In the genomic region with DNA sequence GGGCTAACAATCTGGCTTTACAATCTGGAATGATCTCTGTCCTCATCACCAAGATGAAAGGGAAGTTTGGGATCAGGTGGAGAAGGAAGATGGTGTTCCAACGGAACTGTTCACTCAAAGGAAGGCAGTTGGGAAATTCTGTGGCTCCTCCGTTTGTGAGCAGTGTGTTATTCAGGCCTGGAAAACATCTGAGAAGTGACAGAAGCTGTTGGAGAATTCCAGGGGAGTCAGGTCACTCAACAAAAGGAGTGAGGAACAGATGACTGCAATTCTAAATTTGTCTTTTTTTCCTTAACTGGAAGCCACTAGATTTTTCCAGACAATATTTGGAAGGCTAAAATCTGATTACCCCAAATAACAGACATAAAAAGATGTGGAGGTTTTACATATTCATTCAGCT, we compare ENCODE assay signal across 15 cellular contexts.
DNase-seq lines count a peak whose midpoint lies in the region; ATAC-seq and TF ChIP-seq lines count a peak whose summit lies in the region.
"Had no signal": no experiment of that assay in that cellular context is flagged by ENCODE, and none has a peak within 500 bp of the region (broad histone marks: within the 10 kb centered on the region; RNA-seq: fewer than 3 reads in every experiment).

No MANE protein-coding gene starts in this region.

- H3K9me3 Mint-ChIP-seq in activated naive CD8-positive, alpha-beta T cell (ENCODE audit: low read depth), result peaks cover 11% of the 10 kb centered on the region
- H3K9me3 Mint-ChIP-seq in activated naive CD8-positive, alpha-beta T cell treated with anti-CD3 and anti-CD28 coated beads, Interleukin-2, amount 50 U/mL, for 24 hours, result peaks cover 9% of the 10 kb centered on the region

- H3K27ac ChIP-seq in esophagus squamous epithelium (peak overlapping the region in 3 of 4 donors; percentile 34 to 71 (median 53)), uterus (peak overlapping the region; percentile 89 to 93)
- H3K27ac ChIP-seq: A549 had no signal

- H3K4me3 ChIP-seq in esophagus squamous epithelium (no peak overlapping the region), uterus (no peak overlapping the region)
- H3K4me3 ChIP-seq: A549, pancreas had no signal

- H3K4me1 ChIP-seq in esophagus squamous epithelium (peaks cover 0 to 4% (median 0%) of the 10 kb centered on the region in 3 donors), uterus (peaks cover 0 to 10% of the 10 kb centered on the region in 2 donors)
- H3K4me1 ChIP-seq: A549 had no signal

- intact Hi-C loops in esophagus squamous epithelium (cut with DNase I), result no loop called here
- intact Hi-C loops in uterus (cut with DNase I; ENCODE audit: low total_unique reads), result no loop called here

- H3K27me3 ChIP-seq in esophagus squamous epithelium (peaks cover 0 to 3% (median 0%) of the 10 kb centered on the region in 4 donors), uterus (no peaks in the 10 kb centered on the region)
- H3K27me3 ChIP-seq: pancreas had no signal

- H3K4me1 Mint-ChIP-seq in activated naive CD8-positive, alpha-beta T cell (ENCODE audit: low read depth), result peaks cover 75% of the 10 kb centered on the region
- H3K4me1 Mint-ChIP-seq in activated naive CD8-positive, alpha-beta T cell treated with anti-CD3 and anti-CD28 coated beads, Interleukin-2, amount 50 U/mL, for 24 hours, result peaks cover 58% of the 10 kb centered on the region

- H3K4me3 Mint-ChIP-seq in activated naive CD8-positive, alpha-beta T cell, result no peak overlapping the region
- H3K4me3 Mint-ChIP-seq in activated naive CD8-positive, alpha-beta T cell treated with anti-CD3 and anti-CD28 coated beads, Interleukin-2, amount 50 U/mL, for 24 hours, result no peak overlapping the region

- no peak for DNase-seq in activated naive CD8-positive, alpha-beta T cell treated with anti-CD3 and anti-CD28 coated beads, Interleukin-2, amount 50 U/mL, for 24 hours
- DNase-seq in esophagus squamous epithelium (lab: John Stamatoyannopoulos, UW) (no peak), mucosa of gallbladder (ENCODE audit: low spot score) (peak; percentile 56), uterus (peak; percentile 59 to 84)
- DNase-seq: cortex of kidney, DND-41, Karpas-422, NCI-H2107, pancreas had no signal

- peak overlapping the region; percentile 84 for H3K27ac Mint-ChIP-seq in activated naive CD8-positive, alpha-beta T cell
- no peak overlapping the region for H3K27ac Mint-ChIP-seq in activated naive CD8-positive, alpha-beta T cell treated with anti-CD3 and anti-CD28 coated beads, Interleukin-2, amount 50 U/mL, for 24 hours

- no peak for TF ChIP-seq POLR2A in esophagus squamous epithelium (IDR thresholded peaks at IDR 0.05)
- TF ChIP-seq POLR2A in uterus (IDR thresholded peaks at IDR 0.05), result no peak

- H3K27me3 Mint-ChIP-seq in activated naive CD8-positive, alpha-beta T cell, result no peaks in the 10 kb centered on the region
- H3K27me3 Mint-ChIP-seq in activated naive CD8-positive, alpha-beta T cell treated with anti-CD3 and anti-CD28 coated beads, Interleukin-2, amount 50 U/mL, for 24 hours, result no peaks in the 10 kb centered on the region

- peaks cover 8% of the 10 kb centered on the region for H3K36me3 Mint-ChIP-seq in activated naive CD8-positive, alpha-beta T cell
- no peaks in the 10 kb centered on the region for H3K36me3 Mint-ChIP-seq in activated naive CD8-positive, alpha-beta T cell treated with anti-CD3 and anti-CD28 coated beads, Interleukin-2, amount 50 U/mL, for 24 hours (ENCODE audit: low read depth)

- H3K36me3 ChIP-seq in esophagus squamous epithelium, result no peaks in the 10 kb centered on the region
- H3K36me3 ChIP-seq in uterus, result no peaks in the 10 kb centered on the region
- H3K36me3 ChIP-seq: pancreas had no signal

- H3K9me3 ChIP-seq in esophagus squamous epithelium (no peaks in the 10 kb centered on the region), uterus (no peaks in the 10 kb centered on the region)
- H3K9me3 ChIP-seq: A549, pancreas had no signal

- no peak for TF ChIP-seq CTCF in esophagus squamous epithelium (IDR thresholded peaks at IDR 0.05)
- TF ChIP-seq CTCF in uterus (IDR thresholded peaks at IDR 0.05), result no peak

- WGBS in esophagus squamous epithelium, 2 donors, result 42 to 77% methylated on average over 2 of the region's 2 CpGs

- no peak for ATAC-seq in activated naive CD8-positive, alpha-beta T cell treated with anti-CD3 and anti-CD28 coated beads, Interleukin-2, amount 50 U/mL, for 24 hours
- ATAC-seq in HG02571 (IDR thresholded peaks at IDR 0.05; ENCODE audit: unreplicated experiment), result no peak
- no peak for ATAC-seq in HG02885 (IDR thresholded peaks at IDR 0.05; ENCODE audit: poor library complexity, unreplicated experiment)
- no peak for ATAC-seq in HG02678 (IDR thresholded peaks at IDR 0.05; ENCODE audit: unreplicated experiment)
- ATAC-seq: A549, left lobe of liver had no signal

Comparison
In these comparisons a context has a peak if more than half of its experiments do, and no peak if none do; other contexts are left out.
1. DNase-seq: peak in mucosa of gallbladder (single experiment) and uterus (2 of 2); none in activated naive CD8-positive, alpha-beta T cell treated with anti-CD3 and anti-CD28 coated beads, Interleukin-2, amount 50 U/mL, for 24 hours (single experiment) and esophagus squamous epithelium (single experiment).